22 cellular contexts compared by ENCODE assay signal in genomic region chr6:108209738-108210137, GRCh38. TPM values are rescaled to one million over a fixed set of nuclear protein-coding genes. Genes with fewer than 3 reads are reported as not detected.
"Had no signal": no experiment of that assay in that cellular context is flagged by ENCODE, and none has a peak within 500 bp of the region (broad histone marks: within the 10 kb centered on the region; RNA-seq: fewer than 3 reads in every experiment).

No MANE protein-coding gene starts in this region.

- H3K27ac ChIP-seq: neural progenitor cell, parathyroid adenoma, prostate gland, sigmoid colon, vagina had no signal

- H3K4me3 ChIP-seq: dorsolateral prefrontal cortex, heart right ventricle, neural progenitor cell, prostate gland, sigmoid colon, skin epidermis, upper lobe of left lung, vagina had no signal

- H3K4me3 Mint-ChIP-seq: natural killer cell treated with Interleukin-12 subunit alpha and Interleukin-12 subunit beta and Interleukin-15 and Interleukin-18, amount 100 ng/mL, for 72 hours; neural progenitor cell had no signal

- H3K27me3 ChIP-seq: dorsolateral prefrontal cortex, heart right ventricle, neural progenitor cell, sigmoid colon, upper lobe of left lung, vagina had no signal

- H2AFZ ChIP-seq: neural progenitor cell, parathyroid adenoma had no signal

- DNase-seq: cortex of kidney; dorsolateral prefrontal cortex; effector CD8-positive, alpha-beta T cell; heart right ventricle; hypothalamus; kidney glomerular epithelial cell; midbrain; sigmoid colon; stimulated activated CD4-positive, alpha-beta T cell treated with anti-CD3 and anti-CD28 coated beads, Interleukin-12 subunit alpha, Interleukin-12 subunit beta, amount 100 ng/mL, for 4 hours; stimulated activated naive CD4-positive, alpha-beta T cell treated with Interleukin-2 at 50 U/mL for 16 hours; upper lobe of left lung had no signal

- H3K79me2 ChIP-seq: parathyroid adenoma had no signal

- H3K9me3 ChIP-seq: heart right ventricle, prostate gland, sigmoid colon, upper lobe of left lung, vagina had no signal

- H3K4me1 Mint-ChIP-seq: neural progenitor cell had no signal

- H3K9me3 Mint-ChIP-seq: natural killer cell treated with Interleukin-12 subunit alpha and Interleukin-12 subunit beta and Interleukin-15 and Interleukin-18, amount 100 ng/mL, for 72 hours; neural progenitor cell had no signal

- H3K4me2 ChIP-seq: neural progenitor cell had no signal

- ATAC-seq: esophagus mucosa; heart right ventricle; natural killer cell treated with Interleukin-12 subunit alpha and Interleukin-12 subunit beta and Interleukin-15 and Interleukin-18, amount 100 ng/mL, for 72 hours had no signal

- H3K27me3 Mint-ChIP-seq: natural killer cell treated with Interleukin-12 subunit alpha and Interleukin-12 subunit beta and Interleukin-15 and Interleukin-18, amount 100 ng/mL, for 72 hours had no signal

- H3K9ac ChIP-seq: neural progenitor cell, parathyroid adenoma had no signal

- H3K4me1 ChIP-seq: parathyroid adenoma, prostate gland, sigmoid colon had no signal

- H3K27ac Mint-ChIP-seq: natural killer cell treated with Interleukin-12 subunit alpha and Interleukin-12 subunit beta and Interleukin-15 and Interleukin-18, amount 100 ng/mL, for 72 hours; neural progenitor cell had no signal

RNA-seq across cellular contexts. Expression of gene NR2E1, which starts 43.9 kb away (rescaled TPM):
- total RNA-seq: fibroblast of lung; glomerular endothelial cell; heart right ventricle; lower leg skin; natural killer cell treated with Interleukin-12 subunit alpha and Interleukin-12 subunit beta and Interleukin-15 and Interleukin-18, amount 100 ng/mL, for 72 hours; omental fat pad; sigmoid colon; upper lobe of left lung; vagina had no signal
- polyA plus RNA-seq: fibroblast of lung, heart right ventricle, sigmoid colon had no signal
